In genomic region chr2:240401308-240401707, GRCh38 we compare ENCODE assay signal across 21 cellular contexts. TPM values are rescaled to one million over a fixed set of nuclear protein-coding genes. Genes with fewer than 3 reads are reported as not detected.
A peak's percentile ranks its signal among the peaks of the same experiment; 100 is the strongest.
DNase-seq lines count a peak whose midpoint lies in the region; ATAC-seq and TF ChIP-seq lines count a peak whose summit lies in the region.
"Had no signal": no experiment of that assay in that cellular context is flagged by ENCODE, and none has a peak within 500 bp of the region (broad histone marks: within the 10 kb centered on the region; RNA-seq: fewer than 3 reads in every experiment).

No MANE protein-coding gene starts in this region.

- intact Hi-C loops in activated CD4-positive, alpha-beta T cell treated with anti-CD3 and anti-CD28 coated beads, Interleukin-2, amount 10 ng/mL, durations not matched to agents 24 days and 14 days (cut with micrococcal nuclease) = no loop called here

- peaks cover 29% of the 10 kb centered on the region for H3K27me3 Mint-ChIP-seq in stimulated activated naive CD8-positive, alpha-beta T cell treated with anti-CD3 and anti-CD28 coated beads, Interleukin-15, amount 100 ng/mL, for 72 hours
- no peaks in the 10 kb centered on the region for H3K27me3 Mint-ChIP-seq in osteocyte (ENCODE audit: unreplicated experiment)
- no peaks in the 10 kb centered on the region for H3K27me3 Mint-ChIP-seq in T-helper 2 cell treated with Interferon-gamma antibody and Interleukin-4, amounts not matched to agents 5 μg/mL and 100 μg/mL, for 36 hours (ENCODE audit: low read depth)
- no peaks in the 10 kb centered on the region for H3K27me3 Mint-ChIP-seq in activated CD4-positive, alpha-beta T cell treated with anti-CD3 and anti-CD28 coated beads, Interleukin-2, amount 10 ng/mL, durations not matched to agents 24 days and 14 days
- H3K27me3 Mint-ChIP-seq: activated CD4-positive, alpha-beta T cell treated with anti-CD3 and anti-CD28 coated beads for 36 hours had no signal

- no peaks in the 10 kb centered on the region for H3K36me3 Mint-ChIP-seq in osteocyte (ENCODE audit: unreplicated experiment)
- no peaks in the 10 kb centered on the region for H3K36me3 Mint-ChIP-seq in T-helper 2 cell treated with Interferon-gamma antibody and Interleukin-4, amounts not matched to agents 5 μg/mL and 100 μg/mL, for 36 hours (ENCODE audit: low read depth)
- no peaks in the 10 kb centered on the region for H3K36me3 Mint-ChIP-seq in activated CD4-positive, alpha-beta T cell treated with anti-CD3 and anti-CD28 coated beads, Interleukin-2, amount 10 ng/mL, durations not matched to agents 24 days and 14 days (ENCODE audit: low read depth)

- peak; percentile 11 for ATAC-seq in stimulated activated naive CD8-positive, alpha-beta T cell treated with anti-CD3 and anti-CD28 coated beads, Interleukin-15, amount 100 ng/mL, for 72 hours
- ATAC-seq in stimulated activated naive CD8-positive, alpha-beta T cell treated with anti-CD3 and anti-CD28 coated beads, Interleukin-15, Interleukin-2, amounts not matched to agents 100 U/mL and 50 U/mL, for 24 hours = no peak
- ATAC-seq: activated CD4-positive, alpha-beta T cell treated with anti-CD3 and anti-CD28 coated beads for 36 hours; lower lobe of right lung; pancreas had no signal

- H3K27ac Mint-ChIP-seq in stimulated activated naive CD8-positive, alpha-beta T cell treated with anti-CD3 and anti-CD28 coated beads, Interleukin-15, amount 100 ng/mL, for 72 hours = no peak overlapping the region
- H3K27ac Mint-ChIP-seq in osteocyte (ENCODE audit: unreplicated experiment) = no peak overlapping the region
- H3K27ac Mint-ChIP-seq in T-helper 2 cell treated with Interferon-gamma antibody and Interleukin-4, amounts not matched to agents 5 μg/mL and 100 μg/mL, for 36 hours = no peak overlapping the region
- no peak overlapping the region for H3K27ac Mint-ChIP-seq in activated CD4-positive, alpha-beta T cell treated with anti-CD3 and anti-CD28 coated beads, Interleukin-2, amount 10 ng/mL, durations not matched to agents 24 days and 14 days
- H3K27ac Mint-ChIP-seq: activated CD4-positive, alpha-beta T cell treated with anti-CD3 and anti-CD28 coated beads for 36 hours; nephron progenitor cell had no signal

- H3K4me1 Mint-ChIP-seq in stimulated activated naive CD8-positive, alpha-beta T cell treated with anti-CD3 and anti-CD28 coated beads, Interleukin-15, amount 100 ng/mL, for 72 hours = peaks cover 12% of the 10 kb centered on the region
- peaks cover 28% of the 10 kb centered on the region for H3K4me1 Mint-ChIP-seq in osteocyte (ENCODE audit: unreplicated experiment)
- peaks cover 18% of the 10 kb centered on the region for H3K4me1 Mint-ChIP-seq in T-helper 2 cell treated with Interferon-gamma antibody and Interleukin-4, amounts not matched to agents 5 μg/mL and 100 μg/mL, for 36 hours (ENCODE audit: low read depth)
- peaks cover 11% of the 10 kb centered on the region for H3K4me1 Mint-ChIP-seq in activated CD4-positive, alpha-beta T cell treated with anti-CD3 and anti-CD28 coated beads, Interleukin-2, amount 10 ng/mL, durations not matched to agents 24 days and 14 days

- TF ChIP-seq CTCF in osteocyte (IDR thresholded peaks at IDR 0.05) = no peak

- no peak for DNase-seq in stimulated activated naive CD8-positive, alpha-beta T cell treated with anti-CD3 and anti-CD28 coated beads, Interleukin-15, amount 100 ng/mL, for 72 hours
- DNase-seq in stimulated activated naive CD8-positive, alpha-beta T cell treated with anti-CD3 and anti-CD28 coated beads, Interleukin-15, Interleukin-2, amounts not matched to agents 100 U/mL and 50 U/mL, for 24 hours = no peak
- DNase-seq in ecto neural progenitor cell (ENCODE audit: low spot score) = peak; percentile 32
- peak; percentile 77 for DNase-seq in osteocyte (ENCODE audit: extremely low spot score, unreplicated experiment)
- DNase-seq in T-helper 2 cell treated with Interferon-gamma antibody and Interleukin-4, amounts not matched to agents 5 μg/mL and 100 μg/mL, for 36 hours (ENCODE audit: low spot score) = no peak
- DNase-seq in activated CD4-positive, alpha-beta T cell treated with anti-CD3 and anti-CD28 coated beads, Interleukin-2, amount 10 ng/mL, durations not matched to agents 24 days and 14 days = no peak
- DNase-seq in NOMO-1 treated with dmso at 0.1 percent for 144 hours (lab: John Stamatoyannopoulos, UW; ENCODE audit: unreplicated experiment) = no peak
- DNase-seq: activated CD4-positive, alpha-beta T cell treated with anti-CD3 and anti-CD28 coated beads for 36 hours; activated naive CD4-positive, alpha-beta T cell treated with Interleukin-2 at 50 U/mL for 16 hours; activated T-cell treated with anti-CD3 and anti-CD28 coated beads, Interleukin-2, amount 50 U/mL, for 48 hours; foreskin fibroblast; NCI-H1436; NCI-H2081 treated with DMSO at 0.1 percent for 48 hours; NCI-H345; NCI-H69; nephron progenitor cell; SIG-M5; stimulated activated CD8-positive, alpha-beta memory T cell treated with anti-CD3 and anti-CD28 coated beads, Interleukin-4, amount 100 ng/mL, for 48 hours; T-helper 9 cell had no signal

- no peak overlapping the region for H3K4me3 Mint-ChIP-seq in stimulated activated naive CD8-positive, alpha-beta T cell treated with anti-CD3 and anti-CD28 coated beads, Interleukin-15, amount 100 ng/mL, for 72 hours
- H3K4me3 Mint-ChIP-seq in osteocyte (ENCODE audit: unreplicated experiment) = no peak overlapping the region
- no peak overlapping the region for H3K4me3 Mint-ChIP-seq in T-helper 2 cell treated with Interferon-gamma antibody and Interleukin-4, amounts not matched to agents 5 μg/mL and 100 μg/mL, for 36 hours
- H3K4me3 Mint-ChIP-seq in activated CD4-positive, alpha-beta T cell treated with anti-CD3 and anti-CD28 coated beads, Interleukin-2, amount 10 ng/mL, durations not matched to agents 24 days and 14 days = no peak overlapping the region
- H3K4me3 Mint-ChIP-seq: activated CD4-positive, alpha-beta T cell treated with anti-CD3 and anti-CD28 coated beads for 36 hours; nephron progenitor cell had no signal

- H3K9me3 Mint-ChIP-seq in stimulated activated naive CD8-positive, alpha-beta T cell treated with anti-CD3 and anti-CD28 coated beads, Interleukin-15, amount 100 ng/mL, for 72 hours = no peaks in the 10 kb centered on the region
- no peaks in the 10 kb centered on the region for H3K9me3 Mint-ChIP-seq in osteocyte (ENCODE audit: unreplicated experiment)
- H3K9me3 Mint-ChIP-seq in T-helper 2 cell treated with Interferon-gamma antibody and Interleukin-4, amounts not matched to agents 5 μg/mL and 100 μg/mL, for 36 hours = no peaks in the 10 kb centered on the region
- no peaks in the 10 kb centered on the region for H3K9me3 Mint-ChIP-seq in activated CD4-positive, alpha-beta T cell treated with anti-CD3 and anti-CD28 coated beads, Interleukin-2, amount 10 ng/mL, durations not matched to agents 24 days and 14 days
- H3K9me3 Mint-ChIP-seq: nephron progenitor cell had no signal

RNA-seq across cellular contexts. Expression of gene GPC1, which starts 34.2 kb away (rescaled TPM):
- total RNA-seq in osteocyte = 148 and 149 TPM in 2 replicates
- total RNA-seq in activated CD4-positive, alpha-beta T cell treated with anti-CD3 and anti-CD28 coated beads, Interleukin-2, amount 10 ng/mL, durations not matched to agents 24 days and 14 days = 5.9 and 6.6 TPM in 2 replicates

Comparison
In these comparisons a context has a peak if more than half of its experiments do, and no peak if none do; other contexts are left out.
1. DNase-seq: peak in ecto neural progenitor cell (single experiment) and osteocyte (single experiment); none in stimulated activated naive CD8-positive, alpha-beta T cell treated with anti-CD3 and anti-CD28 coated beads, Interleukin-15, amount 100 ng/mL, for 72 hours (0 of 2), stimulated activated naive CD8-positive, alpha-beta T cell treated with anti-CD3 and anti-CD28 coated beads, Interleukin-15, Interleukin-2, amounts not matched to agents 100 U/mL and 50 U/mL, for 24 hours (single experiment), T-helper 2 cell treated with Interferon-gamma antibody and Interleukin-4, amounts not matched to agents 5 μg/mL and 100 μg/mL, for 36 hours (single experiment), activated CD4-positive, alpha-beta T cell treated with anti-CD3 and anti-CD28 coated beads, Interleukin-2, amount 10 ng/mL, durations not matched to agents 24 days and 14 days (single experiment) and NOMO-1 treated with dmso at 0.1 percent for 144 hours (single experiment).
2. RNA of gene GPC1, which starts 34.2 kb away (total RNA-seq): 148 to 149 TPM in osteocyte; 5.9 to 6.6 TPM in activated CD4-positive, alpha-beta T cell treated with anti-CD3 and anti-CD28 coated beads, Interleukin-2, amount 10 ng/mL, durations not matched to agents 24 days and 14 days; every median in the first group is over 10 times any median in the second.